In the genomic region with DNA sequence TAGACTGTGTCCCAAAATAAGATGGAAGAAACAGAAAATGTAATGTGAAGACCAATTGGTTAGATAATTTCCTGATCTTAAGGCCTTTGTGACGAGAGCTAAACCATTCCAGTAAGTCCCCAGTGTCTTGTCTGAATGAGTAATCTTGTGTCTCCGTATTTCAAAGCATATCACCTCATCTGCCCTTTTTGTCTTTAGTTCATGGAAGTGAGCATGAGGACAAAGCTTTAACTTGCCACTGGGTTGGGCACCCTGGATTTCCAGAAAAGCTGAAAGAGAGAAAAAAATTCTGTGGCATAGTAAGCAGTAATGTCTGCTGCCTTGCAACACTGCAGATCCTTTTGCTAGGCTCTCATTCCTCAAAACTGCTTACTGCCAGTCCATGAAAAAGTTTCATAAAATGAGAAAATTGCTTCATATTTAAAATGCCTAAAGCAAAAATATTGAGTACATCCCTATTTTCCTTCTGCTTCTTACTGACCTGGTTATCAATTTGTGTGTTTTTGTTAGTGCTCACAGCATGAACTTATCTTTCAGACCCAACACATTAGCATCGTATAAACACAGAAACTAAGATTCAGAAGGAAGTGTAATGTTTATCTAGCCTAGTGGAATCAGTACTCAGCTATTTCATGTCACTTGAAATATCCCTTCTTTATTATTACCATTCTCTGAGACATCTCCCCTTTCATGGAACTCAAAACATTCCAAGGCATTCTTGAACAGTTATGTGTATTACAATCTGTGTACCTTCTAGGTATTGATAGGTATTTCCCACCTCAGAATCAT, we compare ENCODE assay signal across 24 cellular contexts. TPM values are rescaled to one million over a fixed set of nuclear protein-coding genes. Genes with fewer than 3 reads are reported as not detected.
DNase-seq lines count a peak whose midpoint lies in the region; ATAC-seq, FAIRE-seq and TF ChIP-seq lines count a peak whose summit lies in the region.
"Had no signal": no experiment of that assay in that cellular context is flagged by ENCODE, and none has a peak within 500 bp of the region (broad histone marks: within the 10 kb centered on the region; RNA-seq: fewer than 3 reads in every experiment).

No MANE protein-coding gene starts in this region.

- H4K20me1 ChIP-seq in HepG2 (ENCODE audit: insufficient read depth, low read length): no peaks in the 10 kb centered on the region

- H3K27me3 Mint-ChIP-seq in activated T-cell treated with anti-CD3 and anti-CD28 coated beads, Interleukin-2, amount 50 U/mL, for 72 hours (ENCODE audit: low read depth): no peaks in the 10 kb centered on the region
- H3K27me3 Mint-ChIP-seq: activated T-helper 17 cell treated with anti-CD3 and anti-CD28 coated beads, Interleukin-2, amount 50 U/mL, for 72 hours had no signal

- H2AK5ac ChIP-seq in mesendoderm (ENCODE audit: low read length): no peak overlapping the region

- H3K4me3 Mint-ChIP-seq in activated T-cell treated with anti-CD3 and anti-CD28 coated beads, Interleukin-2, amount 50 U/mL, for 72 hours: no peak overlapping the region
- H3K4me3 Mint-ChIP-seq: activated CD8-positive, alpha-beta T cell treated with anti-CD3 and anti-CD28 coated beads, Interleukin-2, amount 10 ng/mL, durations not matched to agents 7 days and 5 days; activated T-helper 17 cell treated with anti-CD3 and anti-CD28 coated beads, Interleukin-2, amount 50 U/mL, for 72 hours; CD14-positive monocyte; T-helper 1 cell treated with Interleukin-12 subunit alpha and Interleukin-12 subunit beta and Interleukin-4 antibody, amounts not matched to agents 30 μg/mL and 1 μg/mL, for 36 hours; WTC11 had no signal

- no peak overlapping the region for H2BK5ac ChIP-seq in mesendoderm (ENCODE audit: low read length)

- TF ChIP-seq POLR2A in HepG2 (IDR thresholded peaks at IDR 0.05; ENCODE audit: insufficient read depth in 1 of 2, low read depth in 2 of 2, low read length in 2 of 2): no peak

- CTCF ChIA-PET in HepG2 (lab: Yijun Ruan, JAX; ENCODE audit: low intra/inter-chr PET ratio, low total read pairs): no interaction called here

- H3K9me3 Mint-ChIP-seq in activated T-cell treated with anti-CD3 and anti-CD28 coated beads, Interleukin-2, amount 50 U/mL, for 72 hours: peaks cover 0 to 2% of the 10 kb centered on the region in 2 donors
- H3K9me3 Mint-ChIP-seq: activated T-helper 17 cell treated with anti-CD3 and anti-CD28 coated beads, Interleukin-2, amount 50 U/mL, for 72 hours; CD14-positive monocyte; T-helper 1 cell treated with Interleukin-12 subunit alpha and Interleukin-12 subunit beta and Interleukin-4 antibody, amounts not matched to agents 30 μg/mL and 1 μg/mL, for 36 hours had no signal

- H3K36me3 ChIP-seq in mesendoderm (ENCODE audit: control insufficient read depth, insufficient read depth, low read length): no peaks in the 10 kb centered on the region
- no peaks in the 10 kb centered on the region for H3K36me3 ChIP-seq in H7 (replicated peaks; ENCODE audit: control insufficient read depth, insufficient read depth, low read length)
- H3K36me3 ChIP-seq in HepG2 (replicated peaks in 1 of 2; ENCODE audit: control insufficient read depth in 1 of 2, insufficient read depth in 2 of 2, low read length in 2 of 2): no peaks in the 10 kb centered on the region
- H3K36me3 ChIP-seq: upper lobe of left lung had no signal

- H3K9me3 ChIP-seq in HepG2 (ENCODE audit: low read length): no peaks in the 10 kb centered on the region
- H3K9me3 ChIP-seq: upper lobe of left lung had no signal

- peaks cover 0 to 2% of the 10 kb centered on the region in 2 donors for H3K36me3 Mint-ChIP-seq in activated T-cell treated with anti-CD3 and anti-CD28 coated beads, Interleukin-2, amount 50 U/mL, for 72 hours (ENCODE audit: insufficient read depth in 2 of 2)
- H3K36me3 Mint-ChIP-seq: CD14-positive monocyte had no signal

- no peak overlapping the region for H3K56ac ChIP-seq in mesendoderm (ENCODE audit: low read length)

- peak overlapping the region; percentile 21 for H4K5ac ChIP-seq in mesendoderm (ENCODE audit: low read length)

- H2BK15ac ChIP-seq in mesendoderm (replicated peaks; ENCODE audit: low read depth): no peak overlapping the region

- no peak for FAIRE-seq in HepG2 (lab: Jason Lieb, UNC)
- FAIRE-seq: GM19239, K562 had no signal

- no peak for ATAC-seq in activated T-cell treated with anti-CD3 and anti-CD28 coated beads, Interleukin-2, amount 50 U/mL, for 72 hours (replicated peaks in 1 of 2)
- no peak for ATAC-seq in foreskin keratinocyte
- no peak for ATAC-seq in HepG2
- ATAC-seq: activated CD8-positive, alpha-beta T cell treated with anti-CD3 and anti-CD28 coated beads, Interleukin-2, amount 10 ng/mL, durations not matched to agents 7 days and 5 days; activated T-helper 17 cell treated with anti-CD3 and anti-CD28 coated beads, Interleukin-2, amount 50 U/mL, for 72 hours; K562; WTC11 had no signal

- no peaks in the 10 kb centered on the region for H3K79me1 ChIP-seq in mesendoderm (ENCODE audit: low read length)

- intact Hi-C loops in HepG2 (cut with micrococcal nuclease; ENCODE audit: unreplicated experiment): no loop called here

- H3K4me1 ChIP-seq in mesendoderm (ENCODE audit: control insufficient read depth, low read depth, low read length) (no peaks in the 10 kb centered on the region), foreskin keratinocyte (no peaks in the 10 kb centered on the region), HepG2 (ENCODE audit: insufficient read depth, low read length) (no peaks in the 10 kb centered on the region)

- H3K27me3 ChIP-seq in mesendoderm (ENCODE audit: insufficient read depth, low read length, poor library complexity) (no peaks in the 10 kb centered on the region), H7 (ENCODE audit: control insufficient read depth, insufficient read depth, low read length) (no peaks in the 10 kb centered on the region), foreskin keratinocyte (no peaks in the 10 kb centered on the region), HepG2 (ENCODE audit: control insufficient read depth in 1 of 2, insufficient read depth in 2 of 2, low read length in 2 of 2) (no peaks in the 10 kb centered on the region)
- H3K27me3 ChIP-seq: upper lobe of left lung had no signal

- H3K27ac ChIP-seq in coronary artery (peak overlapping the region; percentile 7 to 38), mesendoderm (ENCODE audit: low read depth, low read length) (no peak overlapping the region), foreskin keratinocyte (no peak overlapping the region), HepG2 (ENCODE audit: extremely low read length, insufficient read depth, low read length) (no peak overlapping the region)

- TF ChIP-seq RAD21 in HepG2 (CRISPR knock-in tag; IDR thresholded peaks at IDR 0.05): no peak

- in situ Hi-C loops in HepG2 (cut with HindIII; ENCODE audit: extremely low pct_ligation_motif_present, low pct_unique_long_range_greater_than_20kb): no loop called here

- DNase-seq in activated T-cell treated with anti-CD3 and anti-CD28 coated beads, Interleukin-2, amount 50 U/mL, for 72 hours: no peak
- DNase-seq in activated T-cell treated with anti-CD3 and anti-CD28 coated beads, Interleukin-2, amount 50 U/mL, for 1 hour: no peak
- DNase-seq in coronary artery (ENCODE audit: low spot score) (no peak), mesendoderm (peak; percentile 21), H7 (no peak), foreskin keratinocyte (no peak), HepG2 (ENCODE audit: low spot score) (no peak), SIG-M5 (lab: John Stamatoyannopoulos, UW) (no peak)
- DNase-seq: 8988T; activated CD8-positive, alpha-beta T cell treated with anti-CD3 and anti-CD28 coated beads, Interleukin-2, amount 10 ng/mL, durations not matched to agents 7 days and 5 days; amygdala; cortex of kidney; NCI-H1092 treated with DMSO at 0.1 percent for 48 hours; posterior cingulate gyrus; stimulated activated CD4-positive, alpha-beta T cell treated with anti-CD3 and anti-CD28 coated beads, Interleukin-12 subunit alpha, Interleukin-12 subunit beta, amount 100 ng/mL, for 4 hours; stimulated activated naive CD4-positive, alpha-beta T cell; upper lobe of left lung had no signal

- H3K9ac ChIP-seq in mesendoderm (ENCODE audit: low read length): no peak overlapping the region
- no peak overlapping the region for H3K9ac ChIP-seq in HepG2 (ENCODE audit: insufficient read depth, low read depth, low read length)

- WGBS in mesendoderm (ENCODE audit: extremely low coverage, insufficient coverage, low lambda C conversion rate): no CpG with 5 or more reads among the region's 3 CpGs
- WGBS in HepG2 (ENCODE audit: low lambda C conversion rate): 11% methylated on average over 3 of the region's 3 CpGs

- no peak for TF ChIP-seq EP300 in HepG2 (IDR thresholded peaks at IDR 0.05; ENCODE audit: low read depth in 2 of 2, low read length in 2 of 2)
- no peak for TF ChIP-seq EP300 in HepG2 (CRISPR knock-in tag; IDR thresholded peaks at IDR 0.05; ENCODE audit: borderline replicate concordance)

- H3K4ac ChIP-seq in mesendoderm (ENCODE audit: low read depth, low read length): no peak overlapping the region

- H3K4me3 ChIP-seq in coronary artery: peak overlapping the region; percentile 26
- H3K4me3 ChIP-seq in mesendoderm (ENCODE audit: low read length): no peak overlapping the region
- H3K4me3 ChIP-seq in H7 (ENCODE audit: insufficient read depth, low read depth, low read length): no peak overlapping the region
- H3K4me3 ChIP-seq in HepG2 (replicated peaks in 1 of 3; ENCODE audit: insufficient read depth in 1 of 3, low read depth in 2 of 3, low read length in 3 of 3): no peak overlapping the region
- H3K4me3 ChIP-seq: K562, upper lobe of left lung had no signal

- H3K4me1 Mint-ChIP-seq in activated T-cell treated with anti-CD3 and anti-CD28 coated beads, Interleukin-2, amount 50 U/mL, for 72 hours (ENCODE audit: low read depth): peaks cover 4% of the 10 kb centered on the region

- H3K18ac ChIP-seq in mesendoderm (ENCODE audit: low read length): no peak overlapping the region

- no peak overlapping the region for H4K8ac ChIP-seq in mesendoderm (ENCODE audit: low read depth, low read length)

- no peak for TF ChIP-seq CTCF in coronary artery (IDR thresholded peaks at IDR 0.05)
- TF ChIP-seq CTCF in foreskin keratinocyte (conservative IDR thresholded peaks at IDR 0.05): no peak
- TF ChIP-seq CTCF in HepG2 (CRISPR knock-in tag; IDR thresholded peaks at IDR 0.05): no peak

- no TSS peak for BruUV-seq in HepG2 (replicated peaks; lab: Mats Ljungman, UMichigan)

- no peak overlapping the region for H3K23ac ChIP-seq in mesendoderm (ENCODE audit: low read length)

- H2AFZ ChIP-seq in HepG2 (ENCODE audit: low read length): no peak overlapping the region

- POLR2A ChIA-PET in HepG2 (lab: Yijun Ruan, JAX): no interaction called here

- H3K4me2 ChIP-seq in mesendoderm (ENCODE audit: low read length) (no peak overlapping the region), HepG2 (ENCODE audit: low read depth, low read length) (no peak overlapping the region)

- peak overlapping the region; percentile 26 for H3K27ac Mint-ChIP-seq in activated T-cell treated with anti-CD3 and anti-CD28 coated beads, Interleukin-2, amount 50 U/mL, for 72 hours
- H3K27ac Mint-ChIP-seq: activated CD8-positive, alpha-beta T cell treated with anti-CD3 and anti-CD28 coated beads, Interleukin-2, amount 10 ng/mL, durations not matched to agents 7 days and 5 days; activated T-helper 17 cell treated with anti-CD3 and anti-CD28 coated beads, Interleukin-2, amount 50 U/mL, for 72 hours; CD14-positive monocyte; T-helper 1 cell treated with Interleukin-12 subunit alpha and Interleukin-12 subunit beta and Interleukin-4 antibody, amounts not matched to agents 30 μg/mL and 1 μg/mL, for 36 hours; WTC11 had no signal

- H2BK120ac ChIP-seq in mesendoderm (ENCODE audit: low read depth, low read length): no peak overlapping the region

- H3K79me2 ChIP-seq in mesendoderm (ENCODE audit: control insufficient read depth, insufficient read depth, low read length) (no peaks in the 10 kb centered on the region), HepG2 (ENCODE audit: insufficient read depth, low read length) (no peaks in the 10 kb centered on the region)

RNA-seq across cellular contexts. Expression of a gene that starts 5.3 kb away (rescaled TPM):
- total RNA-seq in activated T-cell treated with anti-CD3 and anti-CD28 coated beads, Interleukin-2, amount 50 U/mL, for 72 hours: under 1 TPM in 1 of 2 donors, not detected in 1; 0.31 TPM
- polyA plus RNA-seq in mesendoderm (2013, experiment 1 of 2): not detected
- polyA plus RNA-seq in mesendoderm (2013, experiment 2 of 2): not detected
- not detected in 2 replicates for total RNA-seq in H7 (2014; rRNA removed; shearing (Covaris generic))
- total RNA-seq in foreskin keratinocyte: not detected in 2 replicates
- polyA plus RNA-seq in foreskin keratinocyte: not detected in 2 replicates
- not detected in 2 replicates for total RNA-seq in HepG2 (2016; rRNA removed; fragmentation: Illumina TruSeq; extraction: Trizol)
- not detected in 2 replicates for total RNA-seq in HepG2 (2016; cell fraction: cytosol; rRNA removed; fragmentation: Illumina TruSeq; extraction: Trizol; ENCODE audit: low read depth)
- total RNA-seq in HepG2 (2016; cell fraction: insoluble cytoplasmic fraction; rRNA removed; fragmentation: Illumina TruSeq; extraction: Trizol): not detected in 2 replicates
- total RNA-seq in HepG2 (2016; cell fraction: membrane; rRNA removed; fragmentation: Illumina TruSeq; extraction: Trizol): not detected in 2 replicates
- total RNA-seq in HepG2 (2016; cell fraction: nucleus; rRNA removed; fragmentation: Illumina TruSeq; extraction: Trizol): not detected in 2 replicates
- not detected in 2 replicates for polyA plus RNA-seq in HepG2 (2011; rRNA removed)
- not detected in 2 replicates for polyA plus RNA-seq in HepG2 (2011; cell fraction: cytosol; rRNA removed)
- polyA plus RNA-seq in HepG2 (2011; cell fraction: nucleus; rRNA removed): not detected in 2 replicates
- polyA plus RNA-seq in HepG2 (2012): not detected in 2 replicates
- polyA plus RNA-seq in HepG2 (2016; cell fraction: cytosol; fragmentation: Illumina TruSeq; extraction: Trizol; ENCODE audit: low read depth): not detected in 2 replicates
- polyA plus RNA-seq in HepG2 (2016; cell fraction: insoluble cytoplasmic fraction; fragmentation: Illumina TruSeq; extraction: Trizol; ENCODE audit: low read depth): not detected in 2 replicates
- polyA plus RNA-seq in HepG2 (2016; cell fraction: membrane; fragmentation: Illumina TruSeq; extraction: Trizol; ENCODE audit: low read depth): not detected in 2 replicates
- not detected in 2 replicates for polyA plus RNA-seq in HepG2 (2016; cell fraction: nucleus; fragmentation: Illumina TruSeq; extraction: Trizol; ENCODE audit: insufficient read depth, low read depth)
- not detected in 2 replicates for polyA minus RNA-seq in HepG2 (2011; rRNA and poly(A)+ RNA removed; ENCODE audit: low replicate concordance)
- not detected in 2 replicates for polyA minus RNA-seq in HepG2 (2011; cell fraction: cytosol; rRNA and poly(A)+ RNA removed)
- not detected in 2 replicates for polyA minus RNA-seq in HepG2 (2011; cell fraction: nucleus; rRNA and poly(A)+ RNA removed)
- total RNA-seq: activated CD8-positive, alpha-beta T cell treated with anti-CD3 and anti-CD28 coated beads, Interleukin-2, amount 10 ng/mL, durations not matched to agents 7 days and 5 days; activated T-helper 17 cell treated with anti-CD3 and anti-CD28 coated beads, Interleukin-2, amount 50 U/mL, for 72 hours; epithelial cell of proximal tubule; K562; WTC11 had no signal
- polyA plus RNA-seq: CD14-positive monocyte, K562 had no signal

Comparison
In these comparisons a context has a peak if more than half of its experiments do, and no peak if none do; other contexts are left out.
1. H3K27ac ChIP-seq: peak in coronary artery (2 of 2); none in mesendoderm (single experiment), foreskin keratinocyte (single experiment) and HepG2 (single experiment).